Comparison of ENCODE assay signal across 12 cellular contexts in the genomic region with DNA sequence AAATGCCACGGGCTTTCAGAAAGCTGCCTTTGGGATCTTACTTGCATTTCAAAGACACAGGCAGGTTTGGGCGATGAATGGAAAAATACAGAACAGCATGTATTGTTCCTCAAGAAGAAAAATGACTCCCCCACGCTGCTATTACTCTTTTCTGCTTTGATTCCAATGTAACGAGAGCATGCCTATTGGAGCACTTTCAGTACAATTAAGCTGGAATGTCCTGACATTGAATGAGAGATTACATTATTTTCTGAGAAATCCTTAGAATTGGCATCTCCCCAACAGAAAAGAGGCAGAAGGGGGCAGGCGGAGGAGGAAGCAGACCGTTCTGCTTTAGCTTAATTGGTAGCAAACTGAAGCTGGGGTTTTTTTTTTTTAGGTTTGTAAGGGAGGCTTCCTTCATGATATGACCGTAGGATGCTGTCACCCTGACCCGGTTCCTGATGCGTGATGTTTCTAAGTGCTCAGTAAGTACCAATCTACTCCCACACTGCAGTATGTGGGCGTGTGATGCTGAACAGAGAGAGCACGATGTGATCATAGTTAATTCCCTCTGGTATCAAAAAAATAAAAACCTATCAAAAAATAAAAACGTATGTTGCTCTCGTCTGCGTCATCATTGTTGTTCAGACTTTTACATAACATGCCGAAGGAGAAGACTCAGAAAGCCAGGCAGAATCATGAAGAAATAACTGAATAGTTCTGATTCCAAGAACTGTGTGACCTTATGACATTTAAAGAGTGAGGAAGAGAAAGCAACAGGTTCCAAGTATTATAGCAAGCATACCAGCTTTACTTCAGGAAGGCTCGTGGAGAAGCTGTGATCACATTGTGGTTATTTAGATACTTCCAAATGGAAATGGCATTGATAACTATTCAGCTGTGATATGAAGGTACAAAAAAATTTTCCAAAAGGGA. TPM values are rescaled to one million over a fixed set of nuclear protein-coding genes. Genes with fewer than 3 reads are reported as not detected.
DNase-seq lines count a peak whose midpoint lies in the region; ATAC-seq, FAIRE-seq and TF ChIP-seq lines count a peak whose summit lies in the region.
"Had no signal": no experiment of that assay in that cellular context is flagged by ENCODE, and none has a peak within 500 bp of the region (broad histone marks: within the 10 kb centered on the region; RNA-seq: fewer than 3 reads in every experiment).

No MANE protein-coding gene starts in this region.

- TF ChIP-seq EP300 in H1 (IDR thresholded peaks at IDR 0.05; ENCODE audit: borderline replicate concordance in 1 of 2, low read depth in 2 of 2, low read length in 2 of 2) = no peak

- H3K9ac ChIP-seq in H1 (replicated peaks in 1 of 4; ENCODE audit: extremely low read depth in 1 of 4, low read depth in 3 of 4, low read length in 3 of 4) = no peak overlapping the region
- no peak overlapping the region for H3K9ac ChIP-seq in mesendoderm (ENCODE audit: low read length)

- peak overlapping the region; percentile 24 for H3K18ac ChIP-seq in H1 (ENCODE audit: extremely low read depth, low read length)
- no peak overlapping the region for H3K18ac ChIP-seq in mesendoderm (ENCODE audit: low read length)

- H4K8ac ChIP-seq in H1 (ENCODE audit: extremely low read depth, insufficient read depth, low read length) = no peak overlapping the region
- no peak overlapping the region for H4K8ac ChIP-seq in mesendoderm (ENCODE audit: low read depth, low read length)

- no peaks in the 10 kb centered on the region for H4K20me1 ChIP-seq in H1 (replicated peaks in 1 of 2; ENCODE audit: control insufficient read depth in 1 of 2, insufficient read depth in 2 of 2, low read length in 2 of 2)

- peaks cover 0 to 19% (median 12%) of the 10 kb centered on the region in 4 experiments; a peak in 5 of 7 replicates for H3K4me1 ChIP-seq in H1 (replicated peaks in 1 of 4; ENCODE audit: control insufficient read depth in 3 of 4, insufficient read depth in 4 of 4, low read length in 3 of 4)
- H3K4me1 ChIP-seq in mesendoderm (ENCODE audit: control insufficient read depth, low read depth, low read length) = no peaks in the 10 kb centered on the region
- H3K4me1 ChIP-seq: foreskin keratinocyte had no signal

- H3K14ac ChIP-seq in H1 (ENCODE audit: insufficient read length) = no peak overlapping the region

- no peak for ATAC-seq in GM18505 (IDR thresholded peaks at IDR 0.05; ENCODE audit: unreplicated experiment)
- no peak for ATAC-seq in stimulated activated naive CD8-positive, alpha-beta T cell treated with anti-CD3 and anti-CD28 coated beads, Interleukin-15, Interleukin-2, amounts not matched to agents 100 U/mL and 50 U/mL, for 24 hours
- ATAC-seq: foreskin keratinocyte had no signal

- H2BK12ac ChIP-seq in H1 (ENCODE audit: low read depth, low read length) = 0 out of 2 replicates have a peak overlapping the region, but pooled peaks have one; percentile 62

- peak overlapping the region; percentile 65; the same call in 1 of the 2 replicates for H2AFZ ChIP-seq in H1 (ENCODE audit: low read length)

- H3K23ac ChIP-seq in H1 (ENCODE audit: insufficient read length) (no peak overlapping the region), mesendoderm (ENCODE audit: low read length) (peak overlapping the region; percentile 29)

- H2BK20ac ChIP-seq in H1 (ENCODE audit: low read length) = peak overlapping the region; percentile 82; the same call in 1 of the 2 replicates

- H2BK15ac ChIP-seq in H1 (ENCODE audit: low read length) = no peak overlapping the region
- H2BK15ac ChIP-seq in mesendoderm (replicated peaks; ENCODE audit: low read depth) = no peak overlapping the region

- H3K79me2 ChIP-seq in H1 (ENCODE audit: control insufficient read depth in 1 of 2, insufficient read depth in 2 of 2, low read length in 2 of 2) (no peaks in the 10 kb centered on the region), mesendoderm (ENCODE audit: control insufficient read depth, insufficient read depth, low read length) (no peaks in the 10 kb centered on the region)

- TF ChIP-seq POLR2A in H1 (IDR thresholded peaks at IDR 0.05; ENCODE audit: control extremely low read depth in 1 of 2, low read depth in 2 of 2, low read length in 2 of 2) = no peak
- TF ChIP-seq POLR2A in GM18505 (IDR thresholded peaks at IDR 0.05; ENCODE audit: borderline replicate concordance, extremely low read depth, insufficient read depth, insufficient read length) = no peak

- CTCF ChIA-PET in H1 (lab: Charles Lee; ENCODE audit: partially characterized antibody) = interaction anchor here (0.8 to 1.3 kb wide), 4 partner anchors 15 to 100 kb away, joined by 3 read pairs; no protein-coding TSS in a partner anchor

- H3K23me2 ChIP-seq in H1 (ENCODE audit: low read depth, low read length) = no peaks in the 10 kb centered on the region

- TF ChIP-seq RAD21 in H1 (IDR thresholded peaks at IDR 0.05 in 1 of 2, conservative IDR thresholded peaks at IDR 0.05 in 1 of 2; ENCODE audit: low read depth in 2 of 2, low read length in 2 of 2) = no peak

- WGBS in H1 (ENCODE audit: extremely low coverage in 1 of 2, insufficient coverage in 1 of 2, insufficient read length in 1 of 2, insufficient replicate concordance in 2 of 2, low coverage in 1 of 2, low lambda C conversion rate in 2 of 2, missing lambda C conversion rate in 1 of 2), 2 experiments = 64% methylated on average over 16 of the region's 16 CpGs; no CpG with 5 or more reads in 1 of the 2 experiments
- no CpG with 5 or more reads among the region's 16 CpGs for WGBS in mesendoderm (ENCODE audit: extremely low coverage, insufficient coverage, low lambda C conversion rate)

- H3K36me3 ChIP-seq in H1 (ENCODE audit: control insufficient read depth in 2 of 4, insufficient read depth in 4 of 4, low read length in 3 of 4) (no peaks in the 10 kb centered on the region), mesendoderm (ENCODE audit: control insufficient read depth, insufficient read depth, low read length) (no peaks in the 10 kb centered on the region)

- FAIRE-seq in H1 (lab: Jason Lieb, UNC) = no peak

- no peaks in the 10 kb centered on the region for H3K79me1 ChIP-seq in H1 (ENCODE audit: low read depth, low read length)
- H3K79me1 ChIP-seq in mesendoderm (ENCODE audit: low read length) = no peaks in the 10 kb centered on the region

- H3K4ac ChIP-seq in H1 (replicated peaks; ENCODE audit: insufficient read length, low read depth, low read length) = no peak overlapping the region
- no peak overlapping the region for H3K4ac ChIP-seq in mesendoderm (ENCODE audit: low read depth, low read length)

- POLR2A ChIA-PET in H1 (lab: Charles Lee; ENCODE audit: partially characterized antibody) = no interaction called here

- peak overlapping the region; percentile 13; the same call in 1 of the 2 replicates for H2BK5ac ChIP-seq in H1 (ENCODE audit: low read depth, low read length)
- H2BK5ac ChIP-seq in mesendoderm (ENCODE audit: low read length) = no peak overlapping the region

- no peak overlapping the region for H4K5ac ChIP-seq in H1 (ENCODE audit: insufficient read length, low read depth, low read length)
- no peak overlapping the region for H4K5ac ChIP-seq in mesendoderm (ENCODE audit: low read length)

- H2AK5ac ChIP-seq in H1 (ENCODE audit: low read depth, low read length) (no peak overlapping the region), mesendoderm (ENCODE audit: low read length) (no peak overlapping the region)

- no peak overlapping the region for H3K56ac ChIP-seq in H1 (replicated peaks; ENCODE audit: insufficient read length, low read depth, low read length)
- H3K56ac ChIP-seq in mesendoderm (ENCODE audit: low read length) = no peak overlapping the region

- H3K27ac ChIP-seq in H1 (ENCODE audit: low read depth, low read length) (no peak overlapping the region), mesendoderm (ENCODE audit: low read depth, low read length) (peak overlapping the region; percentile 23)
- H3K27ac ChIP-seq: C4-2B, foreskin keratinocyte had no signal

- no peaks in the 10 kb centered on the region for H3K9me3 ChIP-seq in H1 (ENCODE audit: insufficient read depth in 2 of 2, low read depth in 1 of 2, low read length in 1 of 2)

- H3K4me3 ChIP-seq in H1 (ENCODE audit: extremely low read depth in 1 of 4, insufficient read depth in 2 of 4, low read depth in 3 of 4, low read length in 4 of 4) = peak overlapping the region in 1 of 4 experiments; percentile 36; a peak in 1 of 8 replicates
- no peak overlapping the region for H3K4me3 ChIP-seq in mesendoderm (ENCODE audit: low read length)

- TF ChIP-seq CTCF in H1 (IDR thresholded peaks at IDR 0.05; ENCODE audit: control extremely low read depth in 1 of 3, insufficient read depth in 1 of 3, low read depth in 1 of 3, low read length in 3 of 3) = no peak

- no peak overlapping the region for H2BK120ac ChIP-seq in H1 (replicated peaks; ENCODE audit: low read depth, low read length)
- H2BK120ac ChIP-seq in mesendoderm (ENCODE audit: low read depth, low read length) = no peak overlapping the region

- H4K91ac ChIP-seq in H1 (replicated peaks; ENCODE audit: insufficient read length, low read length) = no peak overlapping the region

- H3K27me3 ChIP-seq in H1 (replicated peaks in 1 of 4; ENCODE audit: control insufficient read depth in 3 of 4, extremely low read depth in 1 of 4, insufficient read depth in 3 of 4, low read length in 3 of 4) (no peaks in the 10 kb centered on the region), mesendoderm (ENCODE audit: insufficient read depth, low read length, poor library complexity) (no peaks in the 10 kb centered on the region)

- DNase-seq in EH (ENCODE audit: low read depth) (peak; percentile 29), RPMI7951 (ENCODE audit: low read depth) (peak; percentile 72), H1 (ENCODE audit: low read depth in 1 of 2, low spot score in 2 of 2) (no peak), mesendoderm (peak; percentile 62), foreskin melanocyte (no peak)
- DNase-seq in stimulated activated naive CD4-positive, alpha-beta T cell (lab: John Stamatoyannopoulos, UW) = no peak
- DNase-seq in stimulated activated naive CD8-positive, alpha-beta T cell treated with anti-CD3 and anti-CD28 coated beads, Interleukin-15, Interleukin-2, amounts not matched to agents 100 U/mL and 50 U/mL, for 24 hours = no peak
- DNase-seq: foreskin keratinocyte; NCI-H2029 treated with DMSO at 0.1 percent for 48 hours; stimulated activated naive B cell treated with anti-CD40 and anti-IgM and Interleukin-4, amounts not matched to agents 10 μg/mL and 1 μg/mL and 100 μg/mL, for 72 hours had no signal

- peak overlapping the region; percentile 47 to 52; a peak in 3 of 4 replicates for H3K4me2 ChIP-seq in H1 (ENCODE audit: insufficient read depth in 1 of 2, low read depth in 2 of 2, low read length in 2 of 2)
- no peak overlapping the region for H3K4me2 ChIP-seq in mesendoderm (ENCODE audit: low read length)

RNA-seq across cellular contexts. Expression of a gene that starts 40.5 kb away (rescaled TPM):
- total RNA-seq in RPMI7951 (2014; rRNA removed; shearing (Covaris generic)) = 0.68 and 0.84 TPM in 2 replicates
- 0.42 and 0.74 TPM in 2 replicates for total RNA-seq in H1 (2021; fragmentation: NEBNext Ultra II Directional; extraction: Animal tissue kit (Norgen Biotek cat#: 25700))
- polyA plus RNA-seq in H1 (2011; rRNA removed) = 0.22 and 0.24 TPM in 2 replicates
- polyA plus RNA-seq in H1 (2011; cell fraction: cytosol; rRNA removed) = 0.28 TPM
- polyA plus RNA-seq in H1 (2011; cell fraction: nucleus; rRNA removed) = 0.48 TPM
- polyA plus RNA-seq in H1 (2012, experiment 1 of 2) = 0.30 to 0.43 TPM (median 0.36 TPM) in 4 replicates
- 0.12 TPM for polyA plus RNA-seq in H1 (2012, experiment 2 of 2)
- 0.16 TPM for polyA plus RNA-seq in H1 (2013, experiment 1 of 2)
- polyA plus RNA-seq in H1 (2013, experiment 2 of 2) = 0.18 TPM
- 0.91 and 2.0 TPM in 2 replicates for polyA minus RNA-seq in H1 (2011; rRNA and poly(A)+ RNA removed)
- polyA minus RNA-seq in H1 (2011; cell fraction: cytosol; rRNA and poly(A)+ RNA removed) = 0.59 TPM
- 0.80 TPM for polyA minus RNA-seq in H1 (2011; cell fraction: nucleus; rRNA and poly(A)+ RNA removed)
- 0.04 TPM for polyA plus RNA-seq in mesendoderm (2013, experiment 1 of 2)
- 0.07 TPM for polyA plus RNA-seq in mesendoderm (2013, experiment 2 of 2)
- total RNA-seq: foreskin keratinocyte had no signal
- polyA plus RNA-seq: foreskin keratinocyte had no signal

Comparison
In these comparisons a context has a peak if more than half of its experiments do, and no peak if none do; other contexts are left out.
1. DNase-seq: peak in EH (single experiment), RPMI7951 (single experiment) and mesendoderm (single experiment); none in H1 (0 of 2), stimulated activated naive CD4-positive, alpha-beta T cell (0 of 6), foreskin melanocyte (single experiment) and stimulated activated naive CD8-positive, alpha-beta T cell treated with anti-CD3 and anti-CD28 coated beads, Interleukin-15, Interleukin-2, amounts not matched to agents 100 U/mL and 50 U/mL, for 24 hours (single experiment).